8 cellular contexts compared by ENCODE assay signal in genomic region chr9:133040892-133041479, GRCh38. TPM values are rescaled to one million over a fixed set of nuclear protein-coding genes. Genes with fewer than 3 reads are reported as not detected.
DNase-seq lines count a peak whose midpoint lies in the region; ATAC-seq, FAIRE-seq and TF ChIP-seq lines count a peak whose summit lies in the region.
"Not testable (repeated sequence)": the region's sequence is repeated elsewhere in the genome, so short reads cannot be mapped to it uniquely, and the experiment has no call there.

No MANE protein-coding gene starts in this region.

- POLR2A ChIA-PET in IMR-90 (lab: Charles Lee; ENCODE audit: unreplicated experiment) = interaction anchor here (1.3 kb wide), 1 partner anchor 11 kb away, joined by 4 read pairs; the partner anchor contains the start of gene GTF3C5

- not testable (repeated sequence) for H2AK5ac ChIP-seq in IMR-90 (ENCODE audit: low read depth, low read length)

- H2BK120ac ChIP-seq in IMR-90 (ENCODE audit: low read depth, low read length) = not testable (repeated sequence)

- not testable (repeated sequence) for H3K4me1 ChIP-seq in IMR-90 (ENCODE audit: control insufficient read depth, insufficient read depth, low read length); osteoblast (ENCODE audit: insufficient read depth, low read length); testis

- H3K79me2 ChIP-seq in osteoblast (ENCODE audit: insufficient read depth, low read length) = peaks cover 40% of the 10 kb centered on the region

- not testable (repeated sequence) for H2BK15ac ChIP-seq in IMR-90 (ENCODE audit: low read depth, low read length)

- in situ Hi-C loops in Caki2 (cut with HindIII; ENCODE audit: low pct_unique_long_range_greater_than_20kb, low sequenced_read_pairs) = not testable (repeated sequence)
- in situ Hi-C loops in IMR-90 (cut with MboI; ENCODE audit: low sequenced_read_pairs) = loop anchor here (25.0 kb wide), 1 partner anchor 446 kb away; the partner anchor contains the start of gene SLC2A6

- intact Hi-C loops in IMR-90 (cut with micrococcal nuclease) (loop anchor here (1.0 kb wide), 2 partner anchors 103 to 107 kb away; no protein-coding TSS in a partner anchor), left cardiac atrium (cut with DNase I) (loop anchor here in 1 of 2 donors (10.0 kb wide), 1 partner anchor 104 kb away; no protein-coding TSS in a partner anchor)
- intact Hi-C loops in testis (cut with DNase I; ENCODE audit: low total_unique reads) = not testable (repeated sequence)

- not testable (repeated sequence) for ATAC-seq in IMR-90 (ENCODE audit: low read depth); left cardiac atrium

- H3K9me3 ChIP-seq in IMR-90 (ENCODE audit: control insufficient read depth, insufficient read depth, low read length); osteoblast (ENCODE audit: low read depth, low read length); testis: not testable (repeated sequence)

- not testable (repeated sequence) for H3K4me3 ChIP-seq in IMR-90 (ENCODE audit: insufficient read depth, low read depth, low read length); bronchial epithelial cell (ENCODE audit: low read depth, low read length); osteoblast (ENCODE audit: insufficient read depth, low read length); testis

- H3K18ac ChIP-seq in IMR-90 (ENCODE audit: low read depth, low read length) = not testable (repeated sequence)

- H3K9me1 ChIP-seq in IMR-90 (ENCODE audit: insufficient read depth, low read length) = not testable (repeated sequence)

- BruUV-seq in IMR-90 (replicated peaks; lab: Mats Ljungman, UMichigan) = not testable (repeated sequence)

- TF ChIP-seq RAD21 in IMR-90 (IDR thresholded peaks at IDR 0.05; ENCODE audit: low read length) = peak; percentile 65

- H2BK5ac ChIP-seq in IMR-90 (ENCODE audit: low read depth, low read length, poor library complexity, severe bottlenecking) = not testable (repeated sequence)

- H2AFZ ChIP-seq in IMR-90 (replicated peaks; ENCODE audit: low read length, poor library complexity); osteoblast (ENCODE audit: low read length): not testable (repeated sequence)

- not testable (repeated sequence) for H3K27ac ChIP-seq in IMR-90 (ENCODE audit: insufficient read depth, low read length); osteoblast (ENCODE audit: low read depth, low read length); testis

- not testable (repeated sequence) for TF ChIP-seq POLR2A in IMR-90 (IDR thresholded peaks at IDR 0.05; ENCODE audit: low read depth, low read length); testis (IDR thresholded peaks at IDR 0.05)

- H3K23ac ChIP-seq in IMR-90 (ENCODE audit: low read depth, low read length) = not testable (repeated sequence)

- not testable (repeated sequence) for H4K8ac ChIP-seq in IMR-90 (ENCODE audit: low read depth in 2 of 2, low read length in 2 of 2)

- dilution Hi-C loops in IMR-90 (cut with HindIII; ENCODE audit: low sequenced_read_pairs, unreplicated experiment) = not testable (repeated sequence)

- WGBS in IMR-90 (ENCODE audit: extremely low coverage in 2 of 2, insufficient read length in 1 of 2), 2 experiments = 100% methylated on average over 1 of the region's 12 CpGs; no CpG with 5 or more reads in 1 of the 2 experiments
- WGBS in testis, 2 donors = 79 to 82% methylated on average over 12 of the region's 12 CpGs

- H3K36me3 ChIP-seq in IMR-90 (ENCODE audit: control insufficient read depth, insufficient read depth, low read length) (peaks cover 39% of the 10 kb centered on the region), bronchial epithelial cell (ENCODE audit: control insufficient read depth, insufficient read depth, low read length) (peaks cover 22% of the 10 kb centered on the region), osteoblast (ENCODE audit: insufficient read depth, low read length) (peaks cover 41% of the 10 kb centered on the region)
- not testable (repeated sequence) for H3K36me3 ChIP-seq in testis (ENCODE audit: low read depth, missing control alignments)

- not testable (repeated sequence) for H3K4me2 ChIP-seq in IMR-90 (ENCODE audit: low read depth, low read length); osteoblast (ENCODE audit: insufficient read depth, low read length)

- H4K5ac ChIP-seq in IMR-90 (ENCODE audit: low read depth, low read length) = not testable (repeated sequence)

- H3K27me3 ChIP-seq in IMR-90 (ENCODE audit: control insufficient read depth, insufficient read depth, low read length); bronchial epithelial cell (ENCODE audit: control insufficient read depth, insufficient read depth, low read length); osteoblast (ENCODE audit: insufficient read depth, low read length); testis: not testable (repeated sequence)

- not testable (repeated sequence) for H3K56ac ChIP-seq in IMR-90 (ENCODE audit: extremely low read depth, insufficient read depth, low read length)

- not testable (repeated sequence) for H3K14ac ChIP-seq in IMR-90 (replicated peaks; ENCODE audit: low read depth, low read length)

- peaks cover 29 to 57% of the 10 kb centered on the region in 2 experiments for H3K79me1 ChIP-seq in IMR-90 (ENCODE audit: low read depth in 1 of 2, low read length in 2 of 2)

- H4K91ac ChIP-seq in IMR-90 (ENCODE audit: insufficient read depth, low read depth, low read length) = not testable (repeated sequence)

- TF ChIP-seq CTCF in IMR-90 (conservative IDR thresholded peaks at IDR 0.05; ENCODE audit: low read depth, low read length) (peak; percentile 55), bronchial epithelial cell (IDR thresholded peaks at IDR 0.05; ENCODE audit: insufficient read depth, low read length, severe bottlenecking) (peak; percentile 57), osteoblast (IDR thresholded peaks at IDR 0.05; ENCODE audit: extremely low read depth, low read depth, low read length) (peak; percentile 55), testis (IDR thresholded peaks at IDR 0.05) (peak; percentile 30 to 69 (median 58))

- H2AK9ac ChIP-seq in IMR-90 (replicated peaks; ENCODE audit: low read depth, low read length, poor library complexity) = not testable (repeated sequence)

- not testable (repeated sequence) for H3K9ac ChIP-seq in IMR-90 (ENCODE audit: low read depth, low read length)

- peak; percentile 26 for DNase-seq in Caki2 (ENCODE audit: low read depth)
- peak; percentile 57 for DNase-seq in IMR-90
- DNase-seq in OCI-M1 (lab: John Stamatoyannopoulos, UW) = peak; percentile 39
- DNase-seq in activated CD4-positive, alpha-beta T cell treated with anti-CD3 and anti-CD28 coated beads, Interleukin-2, amount 50 U/mL, for 48 hours = peak; percentile 60 to 67
- DNase-seq in bronchial epithelial cell (ENCODE audit: low read depth) = not testable (repeated sequence)
- peak; percentile 56 for DNase-seq in left cardiac atrium
- peak; percentile 44 for DNase-seq in osteoblast (ENCODE audit: insufficient read length, low spot score, missing footprints)
- peak; percentile 88 for DNase-seq in testis

- H4K20me1 ChIP-seq in IMR-90 (ENCODE audit: insufficient read depth, low read length) (peaks cover 40% of the 10 kb centered on the region), osteoblast (ENCODE audit: insufficient read depth, low read length) (peaks cover 40% of the 10 kb centered on the region)

- not testable (repeated sequence) for FAIRE-seq in bronchial epithelial cell (lab: Jason Lieb, UNC)

- CTCF ChIA-PET in IMR-90 (lab: Yijun Ruan, JAX) = interaction anchor here (1.0 to 1.5 kb wide), 2 partner anchors 11 to 145 kb away, joined by 3 read pairs; partner anchors contain the start of gene GTF3C5

- H3K4ac ChIP-seq in IMR-90 (ENCODE audit: low read depth, low read length) = not testable (repeated sequence)

- not testable (repeated sequence) for H2BK20ac ChIP-seq in IMR-90 (ENCODE audit: low read depth, low read length)

TF ChIP-seq in IMR-90, 13 proteins besides CTCF, POLR2A, EP300 and RAD21:
- peak; percentile 58 for TF ChIP-seq SMC3 (IDR thresholded peaks at IDR 0.05; ENCODE audit: low read depth, low read length)

RNA-seq across cellular contexts. Expression of gene GTF3C5, which starts 10.2 kb away (rescaled TPM):
- 162 and 206 TPM in 2 replicates for total RNA-seq in Caki2 (2014; rRNA removed; shearing (Covaris generic); ENCODE audit: low replicate concordance)
- total RNA-seq in IMR-90 (2012; rRNA removed) (49.1 and 51.1 TPM in 2 replicates), bronchial epithelial cell (29.7 and 31.4 TPM in 2 replicates), left cardiac atrium (10 to 100 TPM; 30.9 to 35.2 TPM), osteoblast (31.8 and 41.3 TPM in 2 replicates), testis (100 to 1,000 TPM; 109 to 117 TPM)
- polyA plus RNA-seq in IMR-90 (2012; rRNA removed) (50.7 and 52.3 TPM in 2 replicates), testis (ENCODE audit: insufficient read depth, low read depth, low replicate concordance) (66.9 TPM)
- polyA plus RNA-seq in IMR-90 (2012; cell fraction: cytosol; rRNA removed) = 31.2 and 35.4 TPM in 2 replicates
- polyA plus RNA-seq in IMR-90 (2012; cell fraction: nucleus; rRNA removed; ENCODE audit: low replicate concordance) = 128 and 155 TPM in 2 replicates

RNA-seq across cellular contexts. Expression of gene CEL, which starts 20.8 kb away (rescaled TPM):
- 0.10 and 0.61 TPM in 2 replicates for total RNA-seq in Caki2 (2014; rRNA removed; shearing (Covaris generic); ENCODE audit: low replicate concordance)
- total RNA-seq in IMR-90 (2012; rRNA removed) (under 0.01 TPM in 2 replicates), bronchial epithelial cell (0.53 and 1.3 TPM in 2 replicates), left cardiac atrium (1 to 10 TPM; 2.5 to 8.8 TPM), osteoblast (under 0.01 TPM in 1 of 2 replicates, not detected in the other), testis (1 to 10 TPM; 2.4 to 2.6 TPM)
- polyA plus RNA-seq in IMR-90 (2012; rRNA removed) (0.67 and 0.75 TPM in 2 replicates), testis (ENCODE audit: insufficient read depth, low read depth, low replicate concordance) (2.1 TPM)
- polyA plus RNA-seq in IMR-90 (2012; cell fraction: cytosol; rRNA removed) = 0.27 and 0.51 TPM in 2 replicates
- 5.5 and 8.5 TPM in 2 replicates for polyA plus RNA-seq in IMR-90 (2012; cell fraction: nucleus; rRNA removed; ENCODE audit: low replicate concordance)
